In the genomic region with DNA sequence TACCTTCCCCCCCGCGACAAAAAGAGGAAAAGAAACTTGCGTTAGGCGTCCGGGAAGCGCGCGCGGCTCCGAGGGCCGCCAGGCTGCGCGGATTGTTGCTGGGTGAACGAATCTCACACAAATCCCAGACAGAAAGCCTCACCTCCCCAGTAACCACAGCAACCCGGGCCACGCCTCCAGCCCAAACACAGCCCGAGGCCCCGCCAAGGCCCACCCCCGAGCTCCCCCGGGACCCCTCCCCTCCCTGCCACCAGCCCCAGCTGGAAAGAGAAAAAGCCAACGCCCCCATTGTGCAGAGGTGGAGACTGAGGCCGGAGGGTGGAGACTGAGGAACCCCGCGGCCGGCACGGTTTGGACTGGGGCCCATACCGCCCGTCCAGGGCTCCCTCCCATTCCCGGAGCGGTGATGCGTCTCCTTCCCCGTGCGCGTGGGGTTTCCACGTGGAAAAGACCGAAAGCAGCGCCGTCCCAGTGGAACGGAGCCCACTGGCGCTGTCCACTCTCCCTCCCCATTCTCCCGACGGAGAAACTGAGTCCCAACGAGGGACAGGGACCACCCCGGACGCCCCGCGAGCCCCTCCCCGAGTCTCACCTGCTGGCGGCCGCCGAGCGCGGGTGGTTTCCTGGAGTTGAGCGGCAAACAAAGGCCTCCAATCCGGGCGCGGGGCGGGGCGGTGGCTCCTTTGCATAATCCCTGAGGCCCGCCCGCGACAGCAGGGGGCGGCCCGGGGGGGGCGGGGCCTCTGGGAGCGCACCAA, we compare ENCODE assay signal across 8 cellular contexts. TPM values are rescaled to one million over a fixed set of nuclear protein-coding genes. Genes with fewer than 3 reads are reported as not detected.
DNase-seq lines count a peak whose midpoint lies in the region; ATAC-seq lines count a peak whose summit lies in the region.

No MANE protein-coding gene starts in this region.

- H3K36me3 ChIP-seq in CD4-positive, alpha-beta memory T cell (ENCODE audit: insufficient read depth, low read length), result no peaks in the 10 kb centered on the region

- peak overlapping the region; percentile 92 for H3K27ac ChIP-seq in CD4-positive, alpha-beta memory T cell (ENCODE audit: low read depth, low read length)

- peak; percentile 92 to 96 (median 95) for DNase-seq in CD4-positive, alpha-beta memory T cell
- peak; percentile 76 for DNase-seq in NK-92 treated with Interleukin-12 subunit alpha and Interleukin-12 subunit beta, amount 100 ng/mL, for 24 hours (lab: John Stamatoyannopoulos, UW)
- peak; percentile 89 to 96 (median 91) for DNase-seq in activated CD8-positive, alpha-beta memory T cell treated with anti-CD3 and anti-CD28 coated beads for 48 hours (ENCODE audit: low read depth in 2 of 3, low spot score in 2 of 3)
- peak; percentile 92 to 96 (median 94) for DNase-seq in effector memory CD8-positive, alpha-beta T cell
- DNase-seq in mesenteric fat pad (ENCODE audit: low spot score), result peak; percentile 99
- peak; percentile 94 for DNase-seq in stimulated activated CD8-positive, alpha-beta memory T cell treated with anti-CD3 and anti-CD28 coated beads, Interleukin-15, amount 100 ng/mL, for 1 hour (ENCODE audit: low read depth)

- peak overlapping the region; percentile 93 to 99 (median 97) for H3K27ac Mint-ChIP-seq in CD4-positive, alpha-beta memory T cell
- H3K27ac Mint-ChIP-seq in effector memory CD8-positive, alpha-beta T cell, result peak overlapping the region; percentile 98

- peak; percentile 84 for ATAC-seq in GM19455 (IDR thresholded peaks at IDR 0.05; ENCODE audit: unreplicated experiment)
- peak; percentile 41 for ATAC-seq in HG03575 (IDR thresholded peaks at IDR 0.05; ENCODE audit: extremely low read depth, insufficient number of reproducible peaks, low FRiP score, unreplicated experiment)
- ATAC-seq in effector memory CD8-positive, alpha-beta T cell (replicated peaks), result peak; percentile 85

- no peaks in the 10 kb centered on the region for H3K9me3 Mint-ChIP-seq in CD4-positive, alpha-beta memory T cell
- H3K9me3 Mint-ChIP-seq in effector memory CD8-positive, alpha-beta T cell, result no peaks in the 10 kb centered on the region

- H3K4me1 ChIP-seq in CD4-positive, alpha-beta memory T cell (ENCODE audit: insufficient read depth, low read length), result peaks cover 45% of the 10 kb centered on the region

- peaks cover 3 to 19% of the 10 kb centered on the region in 2 donors for H3K36me3 Mint-ChIP-seq in CD4-positive, alpha-beta memory T cell
- H3K36me3 Mint-ChIP-seq in effector memory CD8-positive, alpha-beta T cell (ENCODE audit: insufficient read depth), result peaks cover 53% of the 10 kb centered on the region

- H3K9me3 ChIP-seq in CD4-positive, alpha-beta memory T cell (ENCODE audit: control insufficient read depth in 1 of 2, low read length in 2 of 2), result no peaks in the 10 kb centered on the region

- intact Hi-C loops in CD4-positive, alpha-beta memory T cell (cut with micrococcal nuclease), result loop anchor here (1.0 to 10.0 kb wide), 3 partner anchors 13 to 507 kb away; no protein-coding TSS in a partner anchor

- peaks cover 28 to 57% (median 43%) of the 10 kb centered on the region in 4 donors for H3K4me1 Mint-ChIP-seq in CD4-positive, alpha-beta memory T cell
- H3K4me1 Mint-ChIP-seq in effector memory CD8-positive, alpha-beta T cell (ENCODE audit: low read depth in 2 of 2), result peaks cover 27 to 39% of the 10 kb centered on the region in 2 donors

- POLR2A ChIA-PET in CD4-positive, alpha-beta memory T cell (lab: Charles Lee; ENCODE audit: partially characterized antibody), result interaction anchor here (1.0 to 29.4 kb wide), 8 partner anchors 9 to 194 kb away, joined by 3 to 1614 read pairs (median 4); a partner anchor contains a TSS

- H3K27me3 Mint-ChIP-seq in CD4-positive, alpha-beta memory T cell, result no peaks in the 10 kb centered on the region
- H3K27me3 Mint-ChIP-seq in effector memory CD8-positive, alpha-beta T cell, result no peaks in the 10 kb centered on the region

- peak overlapping the region; percentile 92 to 99 (median 97) for H3K4me3 Mint-ChIP-seq in CD4-positive, alpha-beta memory T cell
- H3K4me3 Mint-ChIP-seq in effector memory CD8-positive, alpha-beta T cell, result peak overlapping the region; percentile 92 to 98

- peak overlapping the region; percentile 78 to 92 for H3K4me3 ChIP-seq in CD4-positive, alpha-beta memory T cell (ENCODE audit: low read length in 2 of 2)

- CTCF ChIA-PET in CD4-positive, alpha-beta memory T cell (lab: Charles Lee; ENCODE audit: partially characterized antibody), result interaction anchor here (0.8 to 4.2 kb wide), 8 partner anchors 8 to 255 kb away, joined by 3 to 52 read pairs (median 3); a partner anchor contains a TSS

- no peaks in the 10 kb centered on the region for H3K27me3 ChIP-seq in CD4-positive, alpha-beta memory T cell (ENCODE audit: insufficient read depth, low read length)

RNA-seq across cellular contexts. Expression of a gene that starts 10.2 kb away (rescaled TPM):
- 100 to 1,000 TPM; 374 to 375 TPM for total RNA-seq in CD4-positive, alpha-beta memory T cell
- 10 to 100 TPM in 1 of 2 donors, 1 to 10 TPM in 1; 1.9 to 35.6 TPM for polyA plus RNA-seq in CD4-positive, alpha-beta memory T cell
- total RNA-seq in mesenteric fat pad, result 44.9 TPM

Comparison
In these comparisons a context has a peak if more than half of its experiments do, and no peak if none do; other contexts are left out.
1. Peak in every context shown above with its lines: DNase-seq, ATAC-seq, H3K4me3 ChIP-seq and H3K27ac ChIP-seq.